In the genomic region with DNA sequence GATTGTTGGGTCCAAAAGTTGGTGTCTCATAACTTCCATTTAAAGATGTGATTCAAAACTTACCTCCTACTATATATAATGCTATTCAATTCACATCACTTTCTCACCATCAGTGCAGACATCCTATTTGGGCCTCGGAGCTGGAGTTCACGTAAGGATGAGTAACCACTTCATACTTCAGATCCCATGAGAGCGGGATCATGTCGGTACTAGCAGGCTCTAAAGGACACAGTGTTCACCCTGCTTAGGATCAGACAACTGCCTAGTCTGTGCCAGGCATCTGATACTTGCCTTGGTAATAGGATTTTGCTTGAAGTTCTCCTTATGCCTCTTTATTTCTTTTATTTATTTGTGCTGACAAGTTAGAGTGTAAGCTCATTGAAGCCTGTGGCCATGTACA, we compare ENCODE assay signal across 15 cellular contexts. TPM values are rescaled to one million over a fixed set of nuclear protein-coding genes. Genes with fewer than 3 reads are reported as not detected.
DNase-seq lines count a peak whose midpoint lies in the region; ATAC-seq and TF ChIP-seq lines count a peak whose summit lies in the region.
"Had no signal": no experiment of that assay in that cellular context is flagged by ENCODE, and none has a peak within 500 bp of the region (broad histone marks: within the 10 kb centered on the region; RNA-seq: fewer than 3 reads in every experiment).

No MANE protein-coding gene starts in this region.

- DNase-seq in LHCN-M2 (ENCODE audit: low read depth), result peak; percentile 78
- DNase-seq in heart left ventricle, result no peak
- no peak for DNase-seq in right cardiac atrium
- DNase-seq in gastrocnemius medialis, result peak; percentile 75 to 76
- DNase-seq in Kasumi-1 (lab: John Stamatoyannopoulos, UW), result no peak
- DNase-seq in A673 (ENCODE audit: low spot score), result no peak
- DNase-seq in pons (ENCODE audit: low spot score), result no peak
- DNase-seq in NCI-H2196 (lab: John Stamatoyannopoulos, UW; ENCODE audit: unreplicated experiment), result no peak
- DNase-seq: 8988T; ACHN; CD4-positive, CD25-positive, alpha-beta regulatory T cell; DMS53; GF-D8 had no signal

- no peaks in the 10 kb centered on the region for H3K27me3 ChIP-seq in heart left ventricle
- H3K27me3 ChIP-seq in right cardiac atrium (ENCODE audit: control insufficient read depth, insufficient read depth), result no peaks in the 10 kb centered on the region
- H3K27me3 ChIP-seq in gastrocnemius medialis, result no peaks in the 10 kb centered on the region
- H3K27me3 ChIP-seq in A673 (replicated peaks; ENCODE audit: insufficient read depth, low read depth, low read length, poor library complexity), result no peaks in the 10 kb centered on the region
- H3K27me3 ChIP-seq: BLaER1 treated with 17β-estradiol and CSF1 and Interleukin-3, amounts not matched to agents 10 nM and 100 nM had no signal

- POLR2A ChIA-PET in A673 (lab: Charles Lee; ENCODE audit: low non-redundant PET), result no interaction called here

- H3K4me1 ChIP-seq in heart left ventricle (peaks cover 0 to 47% (median 3%) of the 10 kb centered on the region in 12 donors), right cardiac atrium (ENCODE audit: control insufficient read depth, insufficient read depth, low read length) (no peaks in the 10 kb centered on the region), gastrocnemius medialis (peaks cover 45 to 82% of the 10 kb centered on the region in 2 donors), A673 (ENCODE audit: insufficient read depth, low read length, poor library complexity, severe bottlenecking) (no peaks in the 10 kb centered on the region)
- H3K4me1 ChIP-seq: BLaER1 treated with 17β-estradiol and CSF1 and Interleukin-3, amounts not matched to agents 10 nM and 100 nM had no signal

- CTCF ChIA-PET in A673 (lab: Charles Lee), result no interaction called here

- H3K4me3 ChIP-seq in heart left ventricle (no peak overlapping the region), right cardiac atrium (ENCODE audit: low read length) (no peak overlapping the region), gastrocnemius medialis (no peak overlapping the region), A673 (ENCODE audit: low read depth, low read length, poor library complexity, severe bottlenecking) (no peak overlapping the region)
- H3K4me3 ChIP-seq: BLaER1 treated with 17β-estradiol and CSF1 and Interleukin-3, amounts not matched to agents 10 nM and 100 nM had no signal

- H3K36me3 ChIP-seq in heart left ventricle (no peaks in the 10 kb centered on the region), gastrocnemius medialis (no peaks in the 10 kb centered on the region), A673 (ENCODE audit: insufficient read depth, low read length, poor library complexity, severe bottlenecking) (no peaks in the 10 kb centered on the region)
- H3K36me3 ChIP-seq: BLaER1 treated with 17β-estradiol and CSF1 and Interleukin-3, amounts not matched to agents 10 nM and 100 nM had no signal

- in situ Hi-C loops in gastrocnemius medialis (cut with MboI; ENCODE audit: low sequenced_read_pairs in 4 of 4), result no loop called here

- no peak for TF ChIP-seq POLR2A in heart left ventricle (IDR thresholded peaks at IDR 0.05)
- no peak for TF ChIP-seq POLR2A in gastrocnemius medialis (IDR thresholded peaks at IDR 0.05)

- TF ChIP-seq CTCF in heart left ventricle (IDR thresholded peaks at IDR 0.05), result no peak
- TF ChIP-seq CTCF in gastrocnemius medialis (IDR thresholded peaks at IDR 0.05 in 4 of 5, conservative IDR thresholded peaks at IDR 0.05 in 1 of 5), result no peak
- TF ChIP-seq CTCF in A673 (conservative IDR thresholded peaks at IDR 0.05; ENCODE audit: low read depth, low read length), result no peak

- peak overlapping the region in 6 of 12 donors; percentile 13 to 73 (median 21) for H3K27ac ChIP-seq in heart left ventricle
- no peak overlapping the region for H3K27ac ChIP-seq in right cardiac atrium (ENCODE audit: low read length)
- peak overlapping the region; percentile 62 to 82 (median 70) for H3K27ac ChIP-seq in gastrocnemius medialis
- no peak overlapping the region for H3K27ac ChIP-seq in A673 (ENCODE audit: low read depth, low read length, poor library complexity, severe bottlenecking)
- H3K27ac ChIP-seq: BLaER1 treated with 17β-estradiol and CSF1 and Interleukin-3, amounts not matched to agents 10 nM and 100 nM had no signal

- ATAC-seq in heart left ventricle (peak; percentile 80 to 90 (median 84)), right cardiac atrium (peak; percentile 85 to 88), gastrocnemius medialis (peak; percentile 97 to 99)
- ATAC-seq: HCT116 had no signal

- H3K9me3 ChIP-seq in heart left ventricle, result no peaks in the 10 kb centered on the region
- H3K9me3 ChIP-seq in right cardiac atrium (ENCODE audit: control insufficient read depth, low read length), result no peaks in the 10 kb centered on the region
- H3K9me3 ChIP-seq in gastrocnemius medialis, result no peaks in the 10 kb centered on the region
- H3K9me3 ChIP-seq in A673 (ENCODE audit: low read depth, low read length, poor library complexity, severe bottlenecking), result no peaks in the 10 kb centered on the region
- H3K9me3 ChIP-seq: BLaER1 treated with 17β-estradiol and CSF1 and Interleukin-3, amounts not matched to agents 10 nM and 100 nM had no signal

- 42 to 58% (median 48%) methylated on average over 4 of the region's 4 CpGs for WGBS in heart left ventricle, 4 donors
- 64% methylated on average over 4 of the region's 4 CpGs for WGBS in right cardiac atrium

- intact Hi-C loops in heart left ventricle (cut with DNase I), result loop anchor here in 3 of 10 donors (5.0 kb wide), 1 partner anchor 40 kb away; a partner anchor contains a TSS
- intact Hi-C loops in right cardiac atrium (cut with DNase I), result no loop called here
- intact Hi-C loops in gastrocnemius medialis (cut with DNase I; ENCODE audit: low total_unique reads), result no loop called here
- intact Hi-C loops in A673 (cut with micrococcal nuclease; ENCODE audit: unreplicated experiment), result no loop called here

- BruUV-seq in A673 (replicated peaks; lab: Mats Ljungman, UMichigan), result no TSS peak

RNA-seq across cellular contexts. Expression of a gene that starts 39.5 kb away (rescaled TPM):
- 1.8 and 3.7 TPM in 2 replicates for total RNA-seq in LHCN-M2 (2014; rRNA removed)
- 0.58 TPM for polyA plus RNA-seq in LHCN-M2 (2012)
- 10 to 100 TPM; 36.9 to 68.1 (median 49.5) TPM for total RNA-seq in heart left ventricle
- polyA plus RNA-seq in heart left ventricle, result 10 to 100 TPM; 13.4 to 15.5 TPM
- 10 to 100 TPM; 55.9 to 80.8 (median 69.2) TPM for total RNA-seq in right cardiac atrium
- 22.5 TPM for polyA plus RNA-seq in right cardiac atrium
- 10 to 100 TPM; 42.5 to 98.8 (median 58.6) TPM for total RNA-seq in gastrocnemius medialis
- total RNA-seq in A673 (2021), result 0.85 and 1.8 TPM in 2 replicates
- total RNA-seq: CD4-positive, CD25-positive, alpha-beta regulatory T cell had no signal
- polyA plus RNA-seq: CD4-positive, CD25-positive, alpha-beta regulatory T cell had no signal

Comparison
In these comparisons a context has a peak if more than half of its experiments do, and no peak if none do; other contexts are left out.
1. DNase-seq: peak in LHCN-M2 (single experiment) and gastrocnemius medialis (2 of 2); none in heart left ventricle (0 of 5), right cardiac atrium (0 of 3), Kasumi-1 (0 of 2), A673 (single experiment), pons (single experiment) and NCI-H2196 (single experiment).
2. H3K27ac ChIP-seq: peak in gastrocnemius medialis (4 of 4); none in right cardiac atrium (single experiment) and A673 (single experiment).
3. Peak in every context shown above with its lines, with median percentiles within 50 percentile points of each other: ATAC-seq.